Comparison of ENCODE assay signal across 24 cellular contexts in genomic region chr5:228886-229285, GRCh38. TPM values are rescaled to one million over a fixed set of nuclear protein-coding genes. Genes with fewer than 3 reads are reported as not detected.
DNase-seq lines count a peak whose midpoint lies in the region; ATAC-seq and TF ChIP-seq lines count a peak whose summit lies in the region.
"Had no signal": no experiment of that assay in that cellular context is flagged by ENCODE, and none has a peak within 500 bp of the region (broad histone marks: within the 10 kb centered on the region; RNA-seq: fewer than 3 reads in every experiment).

No MANE protein-coding gene starts in this region.

- no peak overlapping the region for H3K9ac ChIP-seq in mammary epithelial cell (ENCODE audit: insufficient read depth, low read length)
- H3K9ac ChIP-seq: BLaER1 treated with 17β-estradiol and CSF1 and Interleukin-3, amounts not matched to agents 10 nM and 100 nM had no signal

- no peak overlapping the region for H3K4me3 Mint-ChIP-seq in activated T-cell treated with anti-CD3 and anti-CD28 coated beads, Interleukin-2, amount 50 U/mL, for 24 hours
- H3K4me3 Mint-ChIP-seq: B cell; CD8-positive, alpha-beta T cell; H9 had no signal

- H3K4me3 ChIP-seq in mammary epithelial cell (replicated peaks in 1 of 3; ENCODE audit: insufficient read depth in 1 of 3, low read depth in 2 of 3, low read length in 3 of 3) (no peak overlapping the region), esophagus squamous epithelium (no peak overlapping the region)
- H3K4me3 ChIP-seq: BLaER1 treated with 17β-estradiol and CSF1 and Interleukin-3, amounts not matched to agents 10 nM and 100 nM; GM12878 had no signal

- ATAC-seq in HG03039 (IDR thresholded peaks at IDR 0.05; ENCODE audit: unreplicated experiment), result no peak
- ATAC-seq in HG03565 (IDR thresholded peaks at IDR 0.05; ENCODE audit: unreplicated experiment), result no peak
- ATAC-seq: CD8-positive, alpha-beta T cell; GM12878 had no signal

- no peak for TF ChIP-seq CTCF in mammary epithelial cell (conservative IDR thresholded peaks at IDR 0.05 in 1 of 2, IDR thresholded peaks at IDR 0.05 in 1 of 2; ENCODE audit: extremely low read depth in 1 of 2, insufficient read depth in 1 of 2, low read depth in 1 of 2, low read length in 2 of 2)
- no peak for TF ChIP-seq CTCF in esophagus squamous epithelium (IDR thresholded peaks at IDR 0.05)

- dilution Hi-C loops in mammary epithelial cell (cut with HindIII; ENCODE audit: low sequenced_read_pairs), result no loop called here

- in situ Hi-C loops in mammary epithelial cell (cut with MboI; ENCODE audit: low sequenced_read_pairs in 2 of 2), result no loop called here

- H3K27me3 Mint-ChIP-seq in activated T-cell treated with anti-CD3 and anti-CD28 coated beads, Interleukin-2, amount 50 U/mL, for 24 hours, result no peaks in the 10 kb centered on the region
- H3K27me3 Mint-ChIP-seq: B cell had no signal

- CTCF ChIA-PET in mammary epithelial cell (lab: Charles Lee; ENCODE audit: low non-redundant PET), result no interaction called here

- H3K4me1 ChIP-seq in mammary epithelial cell (ENCODE audit: insufficient read depth, low read length) (no peaks in the 10 kb centered on the region), esophagus squamous epithelium (no peaks in the 10 kb centered on the region)

- peaks cover 8% of the 10 kb centered on the region for H3K4me1 Mint-ChIP-seq in activated T-cell treated with anti-CD3 and anti-CD28 coated beads, Interleukin-2, amount 50 U/mL, for 24 hours (ENCODE audit: low read depth)
- H3K4me1 Mint-ChIP-seq: B cell, H9 had no signal

- H3K27ac ChIP-seq in mammary epithelial cell (ENCODE audit: insufficient read depth, low read depth, low read length) (no peak overlapping the region), temporal lobe (ENCODE audit: low read depth, low read length) (peak overlapping the region; percentile 30), esophagus squamous epithelium (no peak overlapping the region)
- H3K27ac ChIP-seq: 22Rv1; BLaER1 treated with 17β-estradiol and CSF1 and Interleukin-3, amounts not matched to agents 10 nM and 100 nM; HL-60 had no signal

- no peak overlapping the region for H2AFZ ChIP-seq in mammary epithelial cell (ENCODE audit: low read depth, low read length)

- peaks cover 92% of the 10 kb centered on the region for H3K36me3 Mint-ChIP-seq in activated T-cell treated with anti-CD3 and anti-CD28 coated beads, Interleukin-2, amount 50 U/mL, for 24 hours (ENCODE audit: low read depth)

- no peak for TF ChIP-seq POLR2A in esophagus squamous epithelium (IDR thresholded peaks at IDR 0.05)

- no peak for DNase-seq in activated T-cell treated with anti-CD3 and anti-CD28 coated beads, Interleukin-2, amount 50 U/mL, for 24 hours
- no peak for DNase-seq in activated T-cell treated with anti-CD3 and anti-CD28 coated beads, Interleukin-2, amount 50 U/mL, for 48 hours
- no peak for DNase-seq in mammary epithelial cell
- peak; percentile 86 for DNase-seq in pons (ENCODE audit: low spot score)
- no peak for DNase-seq in esophagus squamous epithelium (lab: John Stamatoyannopoulos, UW)
- DNase-seq: CD8-positive, alpha-beta T cell; DMS 273 treated with DMSO at 0.1 percent for 48 hours; DMS53; DND-41; EL; H9 had no signal

- TSS peak; percentile 7 for BruUV-seq in mammary epithelial cell (replicated peaks; lab: Mats Ljungman, UMichigan)

- H3K36me3 ChIP-seq in mammary epithelial cell (ENCODE audit: insufficient read depth, low read length) (peaks cover 41% of the 10 kb centered on the region), esophagus squamous epithelium (peaks cover 22 to 100% (median 30%) of the 10 kb centered on the region in 3 donors)

- H3K9me3 Mint-ChIP-seq in activated T-cell treated with anti-CD3 and anti-CD28 coated beads, Interleukin-2, amount 50 U/mL, for 24 hours, result no peaks in the 10 kb centered on the region
- H3K9me3 Mint-ChIP-seq: CD8-positive, alpha-beta T cell; H9 had no signal

- H3K9me3 ChIP-seq in mammary epithelial cell (replicated peaks; ENCODE audit: insufficient read depth, low read length) (no peaks in the 10 kb centered on the region), esophagus squamous epithelium (no peaks in the 10 kb centered on the region)
- H3K9me3 ChIP-seq: BLaER1 treated with 17β-estradiol and CSF1 and Interleukin-3, amounts not matched to agents 10 nM and 100 nM had no signal

- H3K27me3 ChIP-seq in mammary epithelial cell (ENCODE audit: insufficient read depth, low read length) (no peaks in the 10 kb centered on the region), esophagus squamous epithelium (no peaks in the 10 kb centered on the region)
- H3K27me3 ChIP-seq: BLaER1 treated with 17β-estradiol and CSF1 and Interleukin-3, amounts not matched to agents 10 nM and 100 nM had no signal

- H3K79me2 ChIP-seq in mammary epithelial cell (ENCODE audit: insufficient read depth, low read length), result peaks cover 36% of the 10 kb centered on the region

- no peak overlapping the region for H3K4me2 ChIP-seq in mammary epithelial cell (ENCODE audit: insufficient read depth, low read depth, low read length)
- H3K4me2 ChIP-seq: BLaER1 treated with 17β-estradiol and CSF1 and Interleukin-3, amounts not matched to agents 10 nM and 100 nM had no signal

- intact Hi-C loops in mammary epithelial cell (cut with micrococcal nuclease), result no loop called here
- intact Hi-C loops in esophagus squamous epithelium (cut with DNase I), result no loop called here

- 100% methylated on average over 3 of the region's 3 CpGs for WGBS in mammary epithelial cell (ENCODE audit: low coverage, missing lambda C conversion rate)
- WGBS in esophagus squamous epithelium, 2 donors, result 81 to 95% methylated on average over 3 of the region's 3 CpGs

- H4K20me1 ChIP-seq in mammary epithelial cell (ENCODE audit: insufficient read depth, low read length), result no peaks in the 10 kb centered on the region

- peak overlapping the region; percentile 35 for H3K27ac Mint-ChIP-seq in activated T-cell treated with anti-CD3 and anti-CD28 coated beads, Interleukin-2, amount 50 U/mL, for 24 hours
- H3K27ac Mint-ChIP-seq: B cell; CD8-positive, alpha-beta T cell; H9 had no signal

RNA-seq across cellular contexts. Expression of gene SDHA, which starts 10.8 kb away (rescaled TPM):
- total RNA-seq in mammary epithelial cell, result 100 to 1,000 TPM in 1 of 2 donors, 10 to 100 TPM in 1; 73.8 to 197 TPM
- 128 TPM for polyA plus RNA-seq in mammary epithelial cell
- polyA minus RNA-seq in mammary epithelial cell, result 231 TPM
- total RNA-seq in temporal lobe, result 68.4 TPM
- 10 to 100 TPM; 45.7 to 71.5 (median 54.9) TPM for total RNA-seq in esophagus squamous epithelium

RNA-seq across cellular contexts. Expression of gene CCDC127, which starts 10.9 kb away (rescaled TPM):
- total RNA-seq in mammary epithelial cell (1 to 10 TPM; 4.5 to 7.4 TPM), temporal lobe (5.2 TPM), esophagus squamous epithelium (1 to 10 TPM in 3 of 4 donors, under 1 TPM in 1; 0.97 to 4.2 (median 1.9) TPM)
- 3.1 TPM for polyA plus RNA-seq in mammary epithelial cell
- polyA minus RNA-seq in mammary epithelial cell, result 1.8 TPM

RNA-seq across cellular contexts. Expression of gene LRRC14B, which starts 37.6 kb away (rescaled TPM):
- total RNA-seq in mammary epithelial cell (not detected), temporal lobe (0.25 TPM), esophagus squamous epithelium (not detected)
- polyA plus RNA-seq in mammary epithelial cell, result not detected
- not detected for polyA minus RNA-seq in mammary epithelial cell
- total RNA-seq: A673; B cell; CD8-positive, alpha-beta T cell; G401; H1; H9; HT1080 had no signal
- polyA plus RNA-seq: AG04450, H1 had no signal

RNA-seq across cellular contexts. Expression of gene PDCD6, which starts 42.6 kb away (rescaled TPM):
- 100 to 1,000 TPM in 1 of 2 donors, 10 to 100 TPM in 1; 77.7 to 167 TPM for total RNA-seq in mammary epithelial cell
- 252 TPM for polyA plus RNA-seq in mammary epithelial cell
- 101 TPM for polyA minus RNA-seq in mammary epithelial cell
- 44.0 TPM for total RNA-seq in temporal lobe
- 100 to 1,000 TPM in 3 of 4 donors, 10 to 100 TPM in 1; 97.8 to 129 (median 114) TPM for total RNA-seq in esophagus squamous epithelium
